In the genomic region with DNA sequence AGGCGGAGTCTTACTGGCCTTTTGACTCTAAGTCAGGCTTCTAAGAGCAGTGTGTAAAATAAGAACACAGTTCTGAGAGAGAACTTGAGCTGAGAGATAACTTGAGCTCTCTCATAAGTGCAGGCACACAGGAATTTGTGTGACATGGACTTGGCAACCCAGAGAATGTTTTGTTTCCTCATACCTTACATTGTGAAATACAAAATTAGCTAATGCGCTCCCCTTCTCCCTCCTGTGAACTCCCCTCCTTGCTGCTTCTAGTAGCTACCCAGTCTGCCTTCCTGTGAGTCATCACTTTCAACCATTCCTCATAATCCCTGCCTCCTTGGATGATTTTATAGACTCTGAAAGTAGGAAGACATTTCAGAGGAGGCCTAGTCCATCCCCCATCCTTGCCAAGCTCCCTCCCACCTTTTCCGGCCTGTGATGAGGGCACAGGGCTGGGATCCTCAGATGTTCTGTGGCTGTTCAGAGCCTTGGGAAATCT, we compare ENCODE assay signal across 9 cellular contexts. TPM values are rescaled to one million over a fixed set of nuclear protein-coding genes. Genes with fewer than 3 reads are reported as not detected.
DNase-seq lines count a peak whose midpoint lies in the region; ATAC-seq, FAIRE-seq and TF ChIP-seq lines count a peak whose summit lies in the region.
"Had no signal": no experiment of that assay in that cellular context is flagged by ENCODE, and none has a peak within 500 bp of the region (broad histone marks: within the 10 kb centered on the region; RNA-seq: fewer than 3 reads in every experiment).

No MANE protein-coding gene starts in this region.

- H3K9me3 Mint-ChIP-seq in Caco-2 (ENCODE audit: unreplicated experiment): no peaks in the 10 kb centered on the region

- FAIRE-seq in pancreas (lab: Jason Lieb, UNC): no peak

- no peak overlapping the region for H3K27ac Mint-ChIP-seq in Caco-2 (ENCODE audit: unreplicated experiment)

- H3K9me3 ChIP-seq in Caco-2 (peaks cover 3% of the 10 kb centered on the region; the same call in 1 of the 2 replicates), PC-3 (ENCODE audit: low read length) (no peaks in the 10 kb centered on the region), pancreas (no peaks in the 10 kb centered on the region)

- no peaks in the 10 kb centered on the region for H4K20me1 ChIP-seq in PC-3 (ENCODE audit: low read length)

- H3K27me3 Mint-ChIP-seq in Caco-2 (ENCODE audit: insufficient read depth, unreplicated experiment): no peaks in the 10 kb centered on the region

- DNase-seq in Caco-2: peak; percentile 34 to 41
- DNase-seq in PC-3: peak; percentile 89
- peak; percentile 98 for DNase-seq in fibroblast of gingiva (ENCODE audit: low read depth)
- peak in 2 of 6 donors; percentile 37 to 55 for DNase-seq in pancreas
- no peak for DNase-seq in NCI-H2171 (lab: John Stamatoyannopoulos, UW)
- no peak for DNase-seq in activated effector memory CD4-positive, alpha-beta T cell treated with Interleukin-2 at 50 U/mL for 16 hours
- no peak for DNase-seq in DMS79 (lab: John Stamatoyannopoulos, UW)
- DNase-seq: activated CD4-positive, alpha-beta T cell treated with anti-CD3 and anti-CD28 coated beads, Interleukin-2, amount 50 U/mL, for 1 hour had no signal

- H3K27me3 ChIP-seq in Caco-2 (replicated peaks; ENCODE audit: control insufficient read depth, insufficient read depth, low read length): no peaks in the 10 kb centered on the region
- H3K27me3 ChIP-seq in PC-3 (ENCODE audit: low read length): no peaks in the 10 kb centered on the region
- H3K27me3 ChIP-seq in pancreas: no peaks in the 10 kb centered on the region

- ATAC-seq in PC-3: peak; percentile 96
- ATAC-seq in pancreas: peak; percentile 49 to 73 (median 54)
- ATAC-seq in GM19351 (IDR thresholded peaks at IDR 0.05; ENCODE audit: unreplicated experiment): no peak

- H3K4me1 ChIP-seq in Caco-2: no peaks in the 10 kb centered on the region
- H3K4me1 ChIP-seq in PC-3 (ENCODE audit: insufficient read depth, low read length): peaks cover 14% of the 10 kb centered on the region
- peaks cover 0 to 21% (median 13%) of the 10 kb centered on the region in 3 donors for H3K4me1 ChIP-seq in pancreas

- peak overlapping the region; percentile 69; the same call in 1 of the 2 replicates for H2AFZ ChIP-seq in PC-3 (ENCODE audit: low read length)

- no peaks in the 10 kb centered on the region for H3K79me2 ChIP-seq in PC-3 (ENCODE audit: low read length)

- H3K9me2 ChIP-seq in PC-3 (replicated peaks; ENCODE audit: low read length): no peaks in the 10 kb centered on the region

- H3K36me3 ChIP-seq in Caco-2 (ENCODE audit: control insufficient read depth, insufficient read depth, low read length) (no peaks in the 10 kb centered on the region), PC-3 (ENCODE audit: low read depth, low read length) (no peaks in the 10 kb centered on the region), pancreas (no peaks in the 10 kb centered on the region)

- H3K4me1 Mint-ChIP-seq in Caco-2 (ENCODE audit: low read depth, unreplicated experiment): peaks cover 13% of the 10 kb centered on the region

- 58 to 71% methylated on average over 3 of the region's 3 CpGs for WGBS in pancreas, 2 donors

- intact Hi-C loops in Caco-2 (cut with micrococcal nuclease; ENCODE audit: unreplicated experiment): no loop called here
- intact Hi-C loops in PC-3 (cut with micrococcal nuclease): no loop called here
- intact Hi-C loops in pancreas (cut with DNase I): no loop called here

- no peaks in the 10 kb centered on the region for H3K36me3 Mint-ChIP-seq in Caco-2 (ENCODE audit: insufficient read depth, unreplicated experiment)

- peak overlapping the region; percentile 40 for H3K4me2 ChIP-seq in PC-3 (ENCODE audit: low read length)

- no peak overlapping the region for H3K4me3 Mint-ChIP-seq in Caco-2 (ENCODE audit: unreplicated experiment)

- TF ChIP-seq CTCF in Caco-2 (IDR thresholded peaks at IDR 0.05; ENCODE audit: insufficient read depth in 1 of 2, low read depth in 1 of 2, low read length in 1 of 2, severe bottlenecking in 1 of 2, unreplicated experiment in 1 of 2) (no peak), PC-3 (conservative IDR thresholded peaks at IDR 0.05; ENCODE audit: low read depth, low read length) (no peak), pancreas (IDR thresholded peaks at IDR 0.05) (no peak)

- H3K4me3 ChIP-seq in Caco-2 (ENCODE audit: low read depth, low read length) (no peak overlapping the region), PC-3 (ENCODE audit: low read length) (no peak overlapping the region), pancreas (no peak overlapping the region)

- H3F3A ChIP-seq in PC-3 (ENCODE audit: low read length, unreplicated experiment): no peaks in the 10 kb centered on the region

- BruUV-seq in Caco-2 (replicated peaks; lab: Mats Ljungman, UMichigan): no TSS peak
- BruUV-seq in PC-3 (replicated peaks; lab: Mats Ljungman, UMichigan): no TSS peak

- CTCF ChIA-PET in Caco-2 (lab: Charles Lee): no interaction called here
- CTCF ChIA-PET in PC-3 (lab: Charles Lee): no interaction called here

- no peak overlapping the region for H3K9ac ChIP-seq in PC-3 (ENCODE audit: low read length)

- POLR2A ChIA-PET in Caco-2 (lab: Charles Lee) (interaction anchor here (1.0 kb wide), 1 partner anchor 95 kb away, joined by 3 read pairs; no protein-coding TSS in a partner anchor), PC-3 (lab: Charles Lee; ENCODE audit: unreplicated experiment) (interaction anchor here (0.5 to 0.6 kb wide), 2 partner anchors 27 to 978 kb away, joined by 3 read pairs; no protein-coding TSS in a partner anchor)

- H3K27ac ChIP-seq in PC-3 (ENCODE audit: low read length) (peak overlapping the region; percentile 23), pancreas (peak overlapping the region; percentile 7 to 74 (median 52))

RNA-seq across cellular contexts. Expression of gene FER1L5, which starts 22.6 kb away (rescaled TPM):
- total RNA-seq in Caco-2 (2022) (0.07 and 0.09 TPM in 2 replicates), PC-3 (2014; rRNA removed) (not detected in 2 replicates), pancreas (1 to 10 TPM in 3 of 6 donors, under 1 TPM in 3; 0.93 to 1.5 (median 1.2) TPM)
- 1 to 10 TPM; 1.2 to 3.2 TPM for polyA plus RNA-seq in pancreas

RNA-seq across cellular contexts. Expression of gene KANSL3, which starts 27.0 kb away (rescaled TPM):
- 47.4 and 48.6 TPM in 2 replicates for total RNA-seq in Caco-2 (2022)
- 30.6 and 35.7 TPM in 2 replicates for total RNA-seq in PC-3 (2014; rRNA removed)
- 10 to 100 TPM; 14.8 to 28.9 (median 18.2) TPM for total RNA-seq in pancreas
- polyA plus RNA-seq in pancreas: 10 to 100 TPM; 20.0 to 27.8 TPM

Comparison
In these comparisons a context has a peak if more than half of its experiments do, and no peak if none do; other contexts are left out.
1. DNase-seq: peak in Caco-2 (2 of 2), PC-3 (single experiment) and fibroblast of gingiva (single experiment); none in NCI-H2171 (single experiment), activated effector memory CD4-positive, alpha-beta T cell treated with Interleukin-2 at 50 U/mL for 16 hours (single experiment) and DMS79 (single experiment).